25 cellular contexts compared by ENCODE assay signal in genomic region chr2:227430644-227431043, GRCh38. TPM values are rescaled to one million over a fixed set of nuclear protein-coding genes. Genes with fewer than 3 reads are reported as not detected.
DNase-seq lines count a peak whose midpoint lies in the region; ATAC-seq and TF ChIP-seq lines count a peak whose summit lies in the region.
"Had no signal": no experiment of that assay in that cellular context is flagged by ENCODE, and none has a peak within 500 bp of the region (broad histone marks: within the 10 kb centered on the region; RNA-seq: fewer than 3 reads in every experiment).

No MANE protein-coding gene starts in this region.

- H3K9ac ChIP-seq in GM23248 (no peak overlapping the region), smooth muscle cell (ENCODE audit: low read depth) (no peak overlapping the region)

- no peaks in the 10 kb centered on the region for H3F3A ChIP-seq in GM23248 (ENCODE audit: insufficient read depth)
- H3F3A ChIP-seq in smooth muscle cell (ENCODE audit: low read depth) = no peaks in the 10 kb centered on the region

- H3K4me1 ChIP-seq in GM23248 (ENCODE audit: insufficient read depth) = no peaks in the 10 kb centered on the region
- H3K4me1 ChIP-seq in neutrophil (ENCODE audit: control insufficient read depth in 1 of 2, insufficient read depth in 1 of 2, low read depth in 1 of 2, low read length in 1 of 2) = peaks cover 27 to 43% of the 10 kb centered on the region in 2 experiments
- H3K4me1 ChIP-seq in smooth muscle cell (ENCODE audit: low read depth) = no peaks in the 10 kb centered on the region
- H3K4me1 ChIP-seq: Peyer's patch had no signal

- DNase-seq in GM23248 (peak; percentile 5), fibroblast of mammary gland (ENCODE audit: low read depth) (peak; percentile 18), left lobe of liver (ENCODE audit: low spot score) (no peak), posterior cingulate gyrus (no peak), smooth muscle cell (lab: John Stamatoyannopoulos, UW; ENCODE audit: unreplicated experiment) (no peak)
- DNase-seq in T-helper 2 cell treated with Interferon-gamma antibody and Interleukin-4, amounts not matched to agents 5 μg/mL and 100 μg/mL, for 36 hours (ENCODE audit: low spot score) = no peak
- DNase-seq: 8988T, Calu3, DMS79 treated with DMSO at 0.1 percent for 48 hours, GF-D8, NCI-H1048, NCI-H1417, NCI-H1694, NCI-H2029 treated with DMSO at 0.1 percent for 48 hours, NCI-H526 treated with DMSO at 0.1 percent for 48 hours, OCI-M1, Peyer's patch, SIG-M5 had no signal

- peak; percentile 96 for ATAC-seq in left lobe of liver
- ATAC-seq in HG02870 (IDR thresholded peaks at IDR 0.05; ENCODE audit: unreplicated experiment) = no peak
- ATAC-seq: HCT116 had no signal

- in situ Hi-C loops in GM23248 (cut with MboI) = no loop called here

- no peaks in the 10 kb centered on the region for H3K4me1 Mint-ChIP-seq in T-helper 2 cell treated with Interferon-gamma antibody and Interleukin-4, amounts not matched to agents 5 μg/mL and 100 μg/mL, for 36 hours (ENCODE audit: low read depth)

- no peak overlapping the region for H3K4me3 Mint-ChIP-seq in T-helper 2 cell treated with Interferon-gamma antibody and Interleukin-4, amounts not matched to agents 5 μg/mL and 100 μg/mL, for 36 hours

- no peak overlapping the region for H2AFZ ChIP-seq in GM23248
- no peak overlapping the region for H2AFZ ChIP-seq in smooth muscle cell (ENCODE audit: low read depth)

- no peaks in the 10 kb centered on the region for H3K36me3 ChIP-seq in GM23248 (ENCODE audit: low read depth)
- no peaks in the 10 kb centered on the region for H3K36me3 ChIP-seq in neutrophil
- no peaks in the 10 kb centered on the region for H3K36me3 ChIP-seq in smooth muscle cell (ENCODE audit: low read depth)
- H3K36me3 ChIP-seq: Peyer's patch had no signal

- peaks cover 14% of the 10 kb centered on the region for H3K9me3 Mint-ChIP-seq in T-helper 2 cell treated with Interferon-gamma antibody and Interleukin-4, amounts not matched to agents 5 μg/mL and 100 μg/mL, for 36 hours

- intact Hi-C loops in posterior cingulate gyrus (cut with DNase I) = no loop called here

- no peaks in the 10 kb centered on the region for H3K9me2 ChIP-seq in GM23248 (ENCODE audit: insufficient read depth)

- H3K4me2 ChIP-seq in GM23248 (ENCODE audit: unreplicated experiment) (no peak overlapping the region), smooth muscle cell (no peak overlapping the region)

- no peak overlapping the region for H3K27ac Mint-ChIP-seq in T-helper 2 cell treated with Interferon-gamma antibody and Interleukin-4, amounts not matched to agents 5 μg/mL and 100 μg/mL, for 36 hours

- WGBS in GM23248 (ENCODE audit: low coverage in 1 of 2, low lambda C conversion rate in 2 of 2, missing lambda C conversion rate in 2 of 2), 2 experiments = 54 to 58% methylated on average over 3 of the region's 3 CpGs
- WGBS in smooth muscle cell (ENCODE audit: low lambda C conversion rate) = 92% methylated on average over 3 of the region's 3 CpGs

- no peak for TF ChIP-seq CTCF in fibroblast of mammary gland (conservative IDR thresholded peaks at IDR 0.05; ENCODE audit: control insufficient read depth, insufficient read depth, low read depth, low read length)
- no peak for TF ChIP-seq CTCF in neutrophil (IDR thresholded peaks at IDR 0.05)
- TF ChIP-seq CTCF in smooth muscle cell (IDR thresholded peaks at IDR 0.05; ENCODE audit: borderline replicate concordance, insufficient read depth, poor library complexity, severe bottlenecking) = no peak

- H4K20me1 ChIP-seq in GM23248 (ENCODE audit: insufficient read depth) (no peaks in the 10 kb centered on the region), smooth muscle cell (ENCODE audit: low read depth) (no peaks in the 10 kb centered on the region)

- H3K4me3 ChIP-seq in GM23248 (no peak overlapping the region), fibroblast of mammary gland (ENCODE audit: control insufficient read depth, low read depth, low read length) (no peak overlapping the region), neutrophil (ENCODE audit: low read depth in 1 of 2, low read length in 1 of 2) (no peak overlapping the region), smooth muscle cell (no peak overlapping the region)
- H3K4me3 ChIP-seq: Peyer's patch had no signal

- no peaks in the 10 kb centered on the region for H3K9me3 ChIP-seq in GM23248 (ENCODE audit: low read depth)
- H3K9me3 ChIP-seq in neutrophil = no peaks in the 10 kb centered on the region
- no peaks in the 10 kb centered on the region for H3K9me3 ChIP-seq in smooth muscle cell (replicated peaks; ENCODE audit: low read depth)

- H3K79me2 ChIP-seq in GM23248 (ENCODE audit: insufficient read depth) = no peaks in the 10 kb centered on the region
- no peaks in the 10 kb centered on the region for H3K79me2 ChIP-seq in smooth muscle cell (ENCODE audit: low read depth)

- no peaks in the 10 kb centered on the region for H3K27me3 ChIP-seq in GM23248 (replicated peaks; ENCODE audit: insufficient read depth)
- no peaks in the 10 kb centered on the region for H3K27me3 ChIP-seq in neutrophil
- no peaks in the 10 kb centered on the region for H3K27me3 ChIP-seq in smooth muscle cell (ENCODE audit: low read depth)
- H3K27me3 ChIP-seq: Peyer's patch had no signal

- peaks cover 3% of the 10 kb centered on the region for H3K36me3 Mint-ChIP-seq in T-helper 2 cell treated with Interferon-gamma antibody and Interleukin-4, amounts not matched to agents 5 μg/mL and 100 μg/mL, for 36 hours (ENCODE audit: low read depth)

- H3K27ac ChIP-seq in GM23248 (no peak overlapping the region), neutrophil (peak overlapping the region; percentile 36), smooth muscle cell (ENCODE audit: low read depth) (no peak overlapping the region)
- H3K27ac ChIP-seq: HL-60 had no signal

- no peaks in the 10 kb centered on the region for H3K27me3 Mint-ChIP-seq in T-helper 2 cell treated with Interferon-gamma antibody and Interleukin-4, amounts not matched to agents 5 μg/mL and 100 μg/mL, for 36 hours (ENCODE audit: low read depth)

RNA-seq across cellular contexts. Expression of gene AGFG1, which starts 41.3 kb away (rescaled TPM):
- 144 and 150 TPM in 2 replicates for total RNA-seq in GM23248 (2014; rRNA removed; shearing (Covaris generic))
- polyA plus RNA-seq in GM23248 (2016; fragmentation: Nextera tagmentation; extraction: Ambion mirVana) = 14.0 and 16.5 TPM in 2 replicates
- total RNA-seq in left lobe of liver = 21.9 TPM
- 127 and 143 TPM in 2 replicates for total RNA-seq in smooth muscle cell
- polyA plus RNA-seq in smooth muscle cell = 60.5 and 61.1 TPM in 2 replicates

RNA-seq across cellular contexts. Expression of gene SCYGR1, which starts 42.9 kb away (rescaled TPM):
- total RNA-seq in GM23248 (2014; rRNA removed; shearing (Covaris generic)) = not detected in 2 replicates
- polyA plus RNA-seq in GM23248 (2016; fragmentation: Nextera tagmentation; extraction: Ambion mirVana) (not detected in 2 replicates), smooth muscle cell (not detected in 2 replicates)
- total RNA-seq in left lobe of liver (not detected), smooth muscle cell (not detected in 2 replicates)
- total RNA-seq: Calu3, H4, NCI-H460, Peyer's patch had no signal
- polyA plus RNA-seq: BJ had no signal

RNA-seq across cellular contexts. Expression of gene TM4SF20, which starts 51.5 kb away (rescaled TPM):
- total RNA-seq in GM23248 (2014; rRNA removed; shearing (Covaris generic)) = 14.2 and 18.7 TPM in 2 replicates
- polyA plus RNA-seq in GM23248 (2016; fragmentation: Nextera tagmentation; extraction: Ambion mirVana) (16.8 and 18.7 TPM in 2 replicates), smooth muscle cell (not detected in 2 replicates)
- total RNA-seq in left lobe of liver (not detected), smooth muscle cell (not detected in 2 replicates)
- total RNA-seq: Calu3 had no signal

Comparison
In these comparisons a context has a peak if more than half of its experiments do, and no peak if none do; other contexts are left out.
1. DNase-seq: peak in GM23248 (single experiment) and fibroblast of mammary gland (single experiment); none in left lobe of liver (single experiment), T-helper 2 cell treated with Interferon-gamma antibody and Interleukin-4, amounts not matched to agents 5 μg/mL and 100 μg/mL, for 36 hours (single experiment), posterior cingulate gyrus (0 of 10) and smooth muscle cell (single experiment).
2. RNA of gene TM4SF20, which starts 51.5 kb away (total RNA-seq): 14.2 to 18.7 TPM in GM23248; not detected in left lobe of liver (single experiment) and not detected in smooth muscle cell; every median in the first group is over 10 times any median in the second.